26 cellular contexts compared by ENCODE assay signal in the genomic region with DNA sequence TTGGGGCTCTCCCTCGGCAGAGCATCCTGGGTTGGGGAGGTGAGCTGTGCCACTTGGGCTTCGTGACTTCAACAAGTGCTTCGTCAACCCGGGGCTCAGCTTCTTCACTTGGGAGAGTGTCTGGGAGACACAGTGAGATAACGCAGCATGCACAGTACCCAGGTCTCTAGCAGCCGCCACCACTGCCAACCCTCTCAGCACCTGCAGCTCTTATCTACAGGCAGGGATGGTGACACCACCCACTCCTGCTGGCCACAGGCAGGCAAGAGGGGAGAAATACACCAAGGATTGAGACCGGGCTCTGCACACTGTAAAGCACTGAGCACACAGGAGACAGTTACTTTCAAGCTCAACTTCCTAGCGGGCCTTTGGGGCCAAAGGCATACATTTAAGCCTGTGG. TPM values are rescaled to one million over a fixed set of nuclear protein-coding genes. Genes with fewer than 3 reads are reported as not detected.
DNase-seq lines count a peak whose midpoint lies in the region; ATAC-seq and TF ChIP-seq lines count a peak whose summit lies in the region.
"Had no signal": no experiment of that assay in that cellular context is flagged by ENCODE, and none has a peak within 500 bp of the region (broad histone marks: within the 10 kb centered on the region; RNA-seq: fewer than 3 reads in every experiment).

No MANE protein-coding gene starts in this region.

- H3K27ac ChIP-seq in upper lobe of right lung = peak overlapping the region; percentile 77
- H3K27ac ChIP-seq: gastrocnemius medialis, psoas muscle, WERI-Rb-1 had no signal

- DNase-seq in Right ventricle myocardium inferior (ENCODE audit: missing footprints) (no peak), cardiac septum (ENCODE audit: low spot score) (no peak), erythroblast (lab: John Stamatoyannopoulos, UW) (peak; percentile 39 to 44), mucosa of descending colon (no peak), upper lobe of right lung (no peak)
- no peak for DNase-seq in natural killer cell treated with Interleukin-12 subunit alpha and Interleukin-12 subunit beta and Interleukin-15 and Interleukin-18, amount 100 ng/mL, for 72 hours (ENCODE audit: low spot score)
- DNase-seq: 8988T; activated CD4-positive, alpha-beta T cell treated with anti-CD3 and anti-CD28 coated beads, Interleukin-2, amount 50 U/mL, for 4 hours; activated gamma-delta T cell treated with Interleukin-2 at 50 U/mL for 16 hours; caudate nucleus; gastrocnemius medialis; KBM-7; NCI-H187; NCI-H2227 treated with DMSO at 0.1 percent for 48 hours; NCI-H748 treated with DMSO at 0.1 percent for 48 hours; OCI-M1; psoas muscle; stimulated activated CD4-positive, alpha-beta T cell treated with anti-CD3 and anti-CD28 coated beads, Interleukin-4, amount 100 ng/mL, for 1 hour; stimulated activated naive CD8-positive, alpha-beta T cell treated with anti-CD3 and anti-CD28 coated beads, Interleukin-15, amount 100 ng/mL, for 72 hours; WERI-Rb-1 had no signal

- H3K4me3 Mint-ChIP-seq in natural killer cell treated with Interleukin-12 subunit alpha and Interleukin-12 subunit beta and Interleukin-15 and Interleukin-18, amount 100 ng/mL, for 72 hours = no peak overlapping the region
- H3K4me3 Mint-ChIP-seq: memory B cell; nephron; stimulated activated naive CD8-positive, alpha-beta T cell treated with anti-CD3 and anti-CD28 coated beads, Interleukin-15, amount 100 ng/mL, for 72 hours; T-helper 1 cell treated with Interleukin-12 subunit alpha and Interleukin-12 subunit beta and Interleukin-4 antibody, amounts not matched to agents 30 μg/mL and 1 μg/mL, for 36 hours had no signal

- H3K9me3 Mint-ChIP-seq in natural killer cell treated with Interleukin-12 subunit alpha and Interleukin-12 subunit beta and Interleukin-15 and Interleukin-18, amount 100 ng/mL, for 72 hours = no peaks in the 10 kb centered on the region
- H3K9me3 Mint-ChIP-seq: memory B cell; nephron; stimulated activated naive CD8-positive, alpha-beta T cell treated with anti-CD3 and anti-CD28 coated beads, Interleukin-15, amount 100 ng/mL, for 72 hours; T-helper 1 cell treated with Interleukin-12 subunit alpha and Interleukin-12 subunit beta and Interleukin-4 antibody, amounts not matched to agents 30 μg/mL and 1 μg/mL, for 36 hours had no signal

- H3K4me3 ChIP-seq in mucosa of descending colon = no peak overlapping the region
- H3K4me3 ChIP-seq in upper lobe of right lung = no peak overlapping the region
- H3K4me3 ChIP-seq: gastrocnemius medialis, psoas muscle, smooth muscle cell had no signal

- peaks cover 13 to 17% of the 10 kb centered on the region in 2 donors for H3K4me1 Mint-ChIP-seq in natural killer cell treated with Interleukin-12 subunit alpha and Interleukin-12 subunit beta and Interleukin-15 and Interleukin-18, amount 100 ng/mL, for 72 hours (ENCODE audit: low read depth in 2 of 2)

- no peaks in the 10 kb centered on the region for H3K27me3 ChIP-seq in upper lobe of right lung
- H3K27me3 ChIP-seq: gastrocnemius medialis had no signal

- no peaks in the 10 kb centered on the region for H3K9me3 ChIP-seq in mucosa of descending colon
- no peaks in the 10 kb centered on the region for H3K9me3 ChIP-seq in upper lobe of right lung
- H3K9me3 ChIP-seq: gastrocnemius medialis, psoas muscle had no signal

- no peak overlapping the region for H3K27ac Mint-ChIP-seq in natural killer cell treated with Interleukin-12 subunit alpha and Interleukin-12 subunit beta and Interleukin-15 and Interleukin-18, amount 100 ng/mL, for 72 hours
- H3K27ac Mint-ChIP-seq: memory B cell had no signal

- H3K36me3 Mint-ChIP-seq in natural killer cell treated with Interleukin-12 subunit alpha and Interleukin-12 subunit beta and Interleukin-15 and Interleukin-18, amount 100 ng/mL, for 72 hours = no peaks in the 10 kb centered on the region

- peak; percentile 58 for ATAC-seq in Right ventricle myocardium inferior
- peak; percentile 9 for ATAC-seq in mucosa of descending colon
- ATAC-seq in upper lobe of right lung = peak; percentile 57
- no peak for ATAC-seq in natural killer cell treated with Interleukin-12 subunit alpha and Interleukin-12 subunit beta and Interleukin-15 and Interleukin-18, amount 100 ng/mL, for 72 hours
- ATAC-seq in GM19467 (IDR thresholded peaks at IDR 0.05; ENCODE audit: unreplicated experiment) = no peak
- no peak for ATAC-seq in GM19452 (IDR thresholded peaks at IDR 0.05; ENCODE audit: unreplicated experiment)
- ATAC-seq: gastrocnemius medialis; psoas muscle; stimulated activated naive CD8-positive, alpha-beta T cell treated with anti-CD3 and anti-CD28 coated beads, Interleukin-15, amount 100 ng/mL, for 72 hours had no signal

- TF ChIP-seq POLR2A in erythroblast (IDR thresholded peaks at IDR 0.05; ENCODE audit: low read length) = no peak

- no peaks in the 10 kb centered on the region for H3K27me3 Mint-ChIP-seq in natural killer cell treated with Interleukin-12 subunit alpha and Interleukin-12 subunit beta and Interleukin-15 and Interleukin-18, amount 100 ng/mL, for 72 hours
- H3K27me3 Mint-ChIP-seq: memory B cell; stimulated activated naive CD8-positive, alpha-beta T cell treated with anti-CD3 and anti-CD28 coated beads, Interleukin-15, amount 100 ng/mL, for 72 hours had no signal

- peaks cover 4% of the 10 kb centered on the region for H3K4me1 ChIP-seq in mucosa of descending colon (ENCODE audit: low read depth)
- peaks cover 68% of the 10 kb centered on the region for H3K4me1 ChIP-seq in upper lobe of right lung

- intact Hi-C loops in Right ventricle myocardium inferior (cut with DNase I) = no loop called here
- intact Hi-C loops in cardiac septum (cut with DNase I) = no loop called here
- intact Hi-C loops in mucosa of descending colon (cut with DNase I, micrococcal nuclease) = no loop called here
- intact Hi-C loops in upper lobe of right lung (cut with DNase I) = no loop called here

- no peak for TF ChIP-seq CTCF in mucosa of descending colon (IDR thresholded peaks at IDR 0.05)
- TF ChIP-seq CTCF in upper lobe of right lung (IDR thresholded peaks at IDR 0.05) = no peak

- H3K36me3 ChIP-seq in mucosa of descending colon (ENCODE audit: low read depth) = no peaks in the 10 kb centered on the region
- peaks cover 33% of the 10 kb centered on the region for H3K36me3 ChIP-seq in upper lobe of right lung

RNA-seq across cellular contexts. Expression of a gene that starts 11.5 kb away (rescaled TPM):
- 48.1 TPM for total RNA-seq in Right ventricle myocardium inferior
- total RNA-seq in cardiac septum = 34.6 TPM
- 100 to 1,000 TPM; 180 to 260 (median 226) TPM for total RNA-seq in mucosa of descending colon
- total RNA-seq in upper lobe of right lung = 432 TPM
- total RNA-seq in natural killer cell treated with Interleukin-12 subunit alpha and Interleukin-12 subunit beta and Interleukin-15 and Interleukin-18, amount 100 ng/mL, for 72 hours = 100 to 1,000 TPM; 171 to 339 TPM

Comparison
In these comparisons a context has a peak if more than half of its experiments do, and no peak if none do; other contexts are left out.
1. ATAC-seq: peak in Right ventricle myocardium inferior (single experiment), mucosa of descending colon (single experiment) and upper lobe of right lung (single experiment); none in natural killer cell treated with Interleukin-12 subunit alpha and Interleukin-12 subunit beta and Interleukin-15 and Interleukin-18, amount 100 ng/mL, for 72 hours (0 of 2), GM19467 (single experiment) and GM19452 (single experiment).
2. DNase-seq: peak in erythroblast (2 of 2); none in Right ventricle myocardium inferior (single experiment), cardiac septum (single experiment), mucosa of descending colon (0 of 3), upper lobe of right lung (single experiment) and natural killer cell treated with Interleukin-12 subunit alpha and Interleukin-12 subunit beta and Interleukin-15 and Interleukin-18, amount 100 ng/mL, for 72 hours (single experiment).